In the genomic region with DNA sequence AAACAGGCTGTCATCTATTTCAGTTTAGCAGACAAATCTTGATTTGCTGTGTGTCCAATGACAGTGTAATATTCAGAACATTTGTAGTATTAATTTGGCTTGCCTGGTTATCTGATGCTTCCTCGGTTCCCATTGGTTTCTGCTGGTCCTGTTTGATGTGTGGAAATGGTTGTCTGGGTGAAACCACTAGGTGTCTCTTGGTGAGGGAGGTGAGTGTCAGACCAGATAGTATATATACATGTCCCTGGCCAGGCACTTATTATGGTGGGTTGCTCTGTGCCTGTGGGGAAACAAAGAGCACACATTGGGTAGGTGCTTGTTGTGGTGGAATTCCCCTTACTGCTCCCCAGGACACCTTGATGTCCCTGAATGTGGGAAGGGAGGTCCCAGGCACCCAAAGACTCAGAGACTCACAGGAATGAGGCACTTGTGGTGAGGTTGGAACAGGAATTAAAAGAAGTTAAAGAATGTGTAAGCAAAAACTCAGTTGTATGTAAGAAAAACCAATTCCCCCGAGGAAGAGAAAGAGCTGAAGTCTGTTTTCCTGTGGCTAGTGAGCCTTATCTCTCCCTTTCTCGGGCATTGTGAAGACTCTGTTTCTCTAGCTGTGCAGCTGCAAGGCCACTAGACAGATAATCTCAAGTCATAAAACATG, we compare ENCODE assay signal across 1 cellular context.
TF ChIP-seq lines count a peak whose summit lies in the region.

No MANE protein-coding gene starts in this region.

TF ChIP-seq in HCT116, 20 proteins besides CTCF, POLR2A, EP300 and RAD21 (continued from another document):
- no peak for TF ChIP-seq REST (IDR thresholded peaks at IDR 0.05; ENCODE audit: low read depth)
